Comparison of ENCODE assay signal across 1 cellular context in the genomic region with DNA sequence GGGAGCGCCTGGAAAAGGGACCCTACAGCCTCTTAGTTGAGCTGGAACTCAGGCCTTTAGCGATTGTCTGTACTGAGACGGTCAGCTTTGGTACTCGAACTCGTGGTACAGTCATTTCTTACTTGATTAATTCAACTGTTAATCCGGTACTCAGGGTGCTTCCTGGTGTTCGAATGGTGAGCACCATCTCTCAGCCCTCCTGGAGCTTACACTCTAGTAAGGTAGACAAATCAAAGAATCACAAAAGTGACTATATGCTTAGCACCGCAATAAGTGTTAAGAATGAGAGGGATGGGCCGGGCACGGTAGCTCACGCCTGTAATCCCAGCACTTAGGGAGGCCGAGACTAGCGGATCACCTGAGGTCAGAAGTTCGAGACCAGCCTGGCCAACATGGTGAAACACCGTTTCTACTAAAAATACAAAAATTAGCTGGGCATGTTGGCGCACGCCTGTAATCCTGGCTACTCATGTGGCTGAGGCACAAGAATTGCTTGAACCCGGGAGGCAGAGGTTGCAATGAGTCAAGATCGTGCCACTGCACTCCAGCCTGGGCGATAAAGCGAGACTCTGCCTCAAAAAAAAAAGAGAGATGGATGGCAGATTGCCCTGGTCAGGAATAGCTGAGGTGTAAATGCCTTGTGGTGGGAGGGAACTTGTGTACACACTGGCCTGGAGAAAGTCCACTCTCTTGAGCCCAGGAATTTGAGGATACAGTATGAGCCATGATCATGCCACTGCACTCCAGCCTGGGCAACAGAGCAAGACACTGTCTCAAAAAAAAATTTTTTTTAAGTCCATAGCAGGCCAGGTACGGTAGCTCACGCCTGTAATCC.
A peak's percentile ranks its signal among the peaks of the same experiment; 100 is the strongest.
TF ChIP-seq lines count a peak whose summit lies in the region.

No MANE protein-coding gene starts in this region.

TF ChIP-seq in GM12878, 131 proteins besides CTCF, POLR2A, EP300 and RAD21:
- TF ChIP-seq RUNX3 (IDR thresholded peaks at IDR 0.05; ENCODE audit: low read length): no peak
- 0 out of 2 replicates have a peak, but pooled peaks have one; percentile 20 for TF ChIP-seq GABPA (IDR thresholded peaks at IDR 0.05; ENCODE audit: low read depth)
